ENCODE assay signal across 12 cellular contexts in genomic region chr1:216044538-216044937, GRCh38.
DNase-seq lines count a peak whose midpoint lies in the region; ATAC-seq, FAIRE-seq and TF ChIP-seq lines count a peak whose summit lies in the region.
"Had no signal": no experiment of that assay in that cellular context is flagged by ENCODE, and none has a peak within 500 bp of the region (broad histone marks: within the 10 kb centered on the region; RNA-seq: fewer than 3 reads in every experiment).

No MANE protein-coding gene starts in this region.

- ATAC-seq in GM18870 (IDR thresholded peaks at IDR 0.05; ENCODE audit: unreplicated experiment) (no peak), GM18909 (IDR thresholded peaks at IDR 0.05; ENCODE audit: poor library complexity, unreplicated experiment) (no peak)
- ATAC-seq: CD8-positive, alpha-beta T cell had no signal

- no peak for TF ChIP-seq POLR2A in H54 (IDR thresholded peaks at IDR 0.05; ENCODE audit: low read depth, low read length)

- DNase-seq in H54 (ENCODE audit: insufficient read length, low spot score) (no peak), astrocyte of the hippocampus (ENCODE audit: low read depth, low spot score) (peak; percentile 47), iris pigment epithelial cell (ENCODE audit: low read depth) (peak; percentile 7), retinal pigment epithelial cell (ENCODE audit: low read depth) (peak; percentile 53), COLO829 (ENCODE audit: low spot score) (no peak), NCI-H2196 treated with DMSO at 0.1 percent for 48 hours (lab: John Stamatoyannopoulos, UW; ENCODE audit: unreplicated experiment) (no peak)
- DNase-seq: CD8-positive, alpha-beta T cell; GF-D8; H7 had no signal

- peak; percentile 69 for FAIRE-seq in H54 (lab: Jason Lieb, UNC)

- TF ChIP-seq CTCF in retinal pigment epithelial cell (conservative IDR thresholded peaks at IDR 0.05; ENCODE audit: low read depth, low read length), result no peak

- no peak overlapping the region for H3K4me3 ChIP-seq in retinal pigment epithelial cell (ENCODE audit: low read length)
- H3K4me3 ChIP-seq: GM23248 had no signal

Comparison
In these comparisons a context has a peak if more than half of its experiments do, and no peak if none do; other contexts are left out.
1. DNase-seq: peak in astrocyte of the hippocampus (single experiment), iris pigment epithelial cell (single experiment) and retinal pigment epithelial cell (single experiment); none in H54 (single experiment), COLO829 (single experiment) and NCI-H2196 treated with DMSO at 0.1 percent for 48 hours (single experiment).